ENCODE assay signal across 25 cellular contexts in genomic region chr3:138222888-138223287, GRCh38. TPM values are rescaled to one million over a fixed set of nuclear protein-coding genes. Genes with fewer than 3 reads are reported as not detected.
DNase-seq lines count a peak whose midpoint lies in the region; FAIRE-seq lines count a peak whose summit lies in the region.
"Had no signal": no experiment of that assay in that cellular context is flagged by ENCODE, and none has a peak within 500 bp of the region (broad histone marks: within the 10 kb centered on the region; RNA-seq: fewer than 3 reads in every experiment).

No MANE protein-coding gene starts in this region.

- H3K27me3 ChIP-seq in BLaER1 treated with 17β-estradiol and CSF1 and Interleukin-3, amounts not matched to agents 10 nM and 100 nM, result no peaks in the 10 kb centered on the region
- H3K27me3 ChIP-seq in CD4-positive, alpha-beta memory T cell (ENCODE audit: insufficient read depth, low read length), result no peaks in the 10 kb centered on the region
- H3K27me3 ChIP-seq: brain microvascular endothelial cell had no signal

- intact Hi-C loops in CD4-positive, alpha-beta memory T cell (cut with micrococcal nuclease), result no loop called here
- intact Hi-C loops in activated CD4-positive, alpha-beta memory T cell treated with anti-CD3 and anti-CD28 coated beads for 36 hours (cut with micrococcal nuclease), result loop anchor here (2.0 kb wide), 1 partner anchor 36 kb away; the partner anchor contains the start of gene ARMC8

- POLR2A ChIA-PET in CD4-positive, alpha-beta memory T cell (lab: Charles Lee; ENCODE audit: partially characterized antibody), result no interaction called here
- POLR2A ChIA-PET in activated CD4-positive, alpha-beta memory T cell treated with anti-CD3 and anti-CD28 coated beads for 36 hours (lab: Charles Lee), result no interaction called here

- peak overlapping the region; percentile 2 to 80 (median 70); a peak in 18 of 22 replicates for H3K4me2 ChIP-seq in BLaER1 treated with 17β-estradiol and CSF1 and Interleukin-3, amounts not matched to agents 10 nM and 100 nM

- peaks cover 4 to 52% (median 35%) of the 10 kb centered on the region in 11 experiments; a peak in 16 of 22 replicates for H4K20me1 ChIP-seq in BLaER1 treated with 17β-estradiol and CSF1 and Interleukin-3, amounts not matched to agents 10 nM and 100 nM

- H3K9me3 ChIP-seq in BLaER1 treated with 17β-estradiol and CSF1 and Interleukin-3, amounts not matched to agents 10 nM and 100 nM (replicated peaks in 1 of 11), result no peaks in the 10 kb centered on the region
- no peaks in the 10 kb centered on the region for H3K9me3 ChIP-seq in CD4-positive, alpha-beta memory T cell (ENCODE audit: control insufficient read depth in 1 of 2, low read length in 2 of 2)
- H3K9me3 ChIP-seq: prostate gland had no signal

- peaks cover 47 to 78% (median 59%) of the 10 kb centered on the region in 11 experiments for H3K36me3 ChIP-seq in BLaER1 treated with 17β-estradiol and CSF1 and Interleukin-3, amounts not matched to agents 10 nM and 100 nM
- H3K36me3 ChIP-seq in CD4-positive, alpha-beta memory T cell (ENCODE audit: insufficient read depth, low read length), result peaks cover 25% of the 10 kb centered on the region
- H3K36me3 ChIP-seq: prostate gland had no signal

- peak overlapping the region in 6 of 7 donors; percentile 10 to 81 (median 40) for H3K27ac Mint-ChIP-seq in CD4-positive, alpha-beta memory T cell
- H3K27ac Mint-ChIP-seq in activated CD4-positive, alpha-beta memory T cell treated with anti-CD3 and anti-CD28 coated beads for 36 hours, result peak overlapping the region; percentile 42
- peak overlapping the region in 5 of 6 donors; percentile 0 to 62 (median 33) for H3K27ac Mint-ChIP-seq in immature natural killer cell

- no peak overlapping the region for H3K4me3 Mint-ChIP-seq in CD4-positive, alpha-beta memory T cell
- H3K4me3 Mint-ChIP-seq in activated CD4-positive, alpha-beta memory T cell treated with anti-CD3 and anti-CD28 coated beads for 36 hours, result no peak overlapping the region
- H3K4me3 Mint-ChIP-seq in immature natural killer cell, result no peak overlapping the region
- H3K4me3 Mint-ChIP-seq: activated T-cell treated with anti-CD3 and anti-CD28 coated beads, Interleukin-2, amount 50 U/mL, for 4 hours; neural crest cell had no signal

- FAIRE-seq in urothelium cell line (lab: Jason Lieb, UNC), result no peak
- FAIRE-seq: K562, TTC549 had no signal

- DNase-seq in CD4-positive, alpha-beta memory T cell, result no peak
- DNase-seq in activated CD4-positive, alpha-beta memory T cell treated with anti-CD3 and anti-CD28 coated beads for 36 hours, result no peak
- DNase-seq in immature natural killer cell, result no peak
- DNase-seq in NCI-H1694 treated with DMSO at 0.1 percent for 48 hours (lab: John Stamatoyannopoulos, UW), result no peak
- DNase-seq in urothelium cell line (ENCODE audit: low spot score), result no peak
- DNase-seq in NCI-H2107 treated with DMSO at 0.1 percent for 48 hours (lab: John Stamatoyannopoulos, UW; ENCODE audit: unreplicated experiment), result no peak
- DNase-seq in GM03348 (ENCODE audit: low spot score), result no peak
- DNase-seq: activated CD4-positive, alpha-beta T cell treated with anti-CD3 and anti-CD28 coated beads for 4 hours; activated T-cell treated with anti-CD3 and anti-CD28 coated beads, Interleukin-2, amount 50 U/mL, for 4 hours; brain microvascular endothelial cell; GOT3; left colon; NCI-H1092; NCI-H2081 treated with DMSO at 0.1 percent for 48 hours; NCI-H510A; NK-92 treated with Interleukin-12 subunit alpha and Interleukin-12 subunit beta, amount 100 ng/mL, for 24 hours; stimulated activated CD4-positive, alpha-beta T cell treated with anti-CD3 and anti-CD28 coated beads, Interleukin-2, amount 100 ng/mL, for 24 hours; stimulated activated naive CD4-positive, alpha-beta T cell; trophoblast cell had no signal

- no peak overlapping the region; a peak in 1 of 20 replicates for H3K4me3 ChIP-seq in BLaER1 treated with 17β-estradiol and CSF1 and Interleukin-3, amounts not matched to agents 10 nM and 100 nM
- H3K4me3 ChIP-seq in CD4-positive, alpha-beta memory T cell (ENCODE audit: low read length in 2 of 2), result no peak overlapping the region
- H3K4me3 ChIP-seq: K562, prostate gland, SK-N-MC had no signal

- no peaks in the 10 kb centered on the region for H3K9me3 Mint-ChIP-seq in CD4-positive, alpha-beta memory T cell
- H3K9me3 Mint-ChIP-seq in activated CD4-positive, alpha-beta memory T cell treated with anti-CD3 and anti-CD28 coated beads for 36 hours, result no peaks in the 10 kb centered on the region
- no peaks in the 10 kb centered on the region for H3K9me3 Mint-ChIP-seq in immature natural killer cell
- H3K9me3 Mint-ChIP-seq: activated T-cell treated with anti-CD3 and anti-CD28 coated beads, Interleukin-2, amount 50 U/mL, for 4 hours; neural crest cell had no signal

- peaks cover 23 to 31% (median 30%) of the 10 kb centered on the region in 4 donors for H3K4me1 Mint-ChIP-seq in CD4-positive, alpha-beta memory T cell
- H3K4me1 Mint-ChIP-seq in activated CD4-positive, alpha-beta memory T cell treated with anti-CD3 and anti-CD28 coated beads for 36 hours (ENCODE audit: low read depth), result peaks cover 28% of the 10 kb centered on the region
- H3K4me1 Mint-ChIP-seq in immature natural killer cell, result peaks cover 25 to 51% of the 10 kb centered on the region in 2 donors

- no peaks in the 10 kb centered on the region for H3K27me3 Mint-ChIP-seq in CD4-positive, alpha-beta memory T cell
- no peaks in the 10 kb centered on the region for H3K27me3 Mint-ChIP-seq in activated CD4-positive, alpha-beta memory T cell treated with anti-CD3 and anti-CD28 coated beads for 36 hours
- peaks cover 0 to 5% (median 0%) of the 10 kb centered on the region in 3 donors for H3K27me3 Mint-ChIP-seq in immature natural killer cell (ENCODE audit: low read depth in 3 of 3)

- CTCF ChIA-PET in CD4-positive, alpha-beta memory T cell (lab: Charles Lee; ENCODE audit: partially characterized antibody), result interaction anchor here (0.6 kb wide), 1 partner anchor 1832 kb away, joined by 5 read pairs; no protein-coding TSS in a partner anchor
- CTCF ChIA-PET in activated CD4-positive, alpha-beta memory T cell treated with anti-CD3 and anti-CD28 coated beads for 36 hours (lab: Charles Lee), result interaction anchor here (0.9 to 1.0 kb wide), 3 partner anchors 9 to 693 kb away, joined by 3 read pairs; no protein-coding TSS in a partner anchor

- H3K9ac ChIP-seq in BLaER1 treated with 17β-estradiol and CSF1 and Interleukin-3, amounts not matched to agents 10 nM and 100 nM, result peak overlapping the region in 1 of 11 experiments; percentile 17; a peak in 1 of 22 replicates

- peak overlapping the region in 8 of 11 experiments; percentile 5 to 60 (median 35); a peak in 15 of 22 replicates for H3K27ac ChIP-seq in BLaER1 treated with 17β-estradiol and CSF1 and Interleukin-3, amounts not matched to agents 10 nM and 100 nM
- no peak overlapping the region for H3K27ac ChIP-seq in CD4-positive, alpha-beta memory T cell (ENCODE audit: low read depth, low read length)
- H3K27ac ChIP-seq: brain microvascular endothelial cell, prostate gland, SK-N-MC had no signal

- peaks cover 14 to 59% (median 38%) of the 10 kb centered on the region in 10 experiments for H3K4me1 ChIP-seq in BLaER1 treated with 17β-estradiol and CSF1 and Interleukin-3, amounts not matched to agents 10 nM and 100 nM
- H3K4me1 ChIP-seq in CD4-positive, alpha-beta memory T cell (ENCODE audit: insufficient read depth, low read length), result peaks cover 7% of the 10 kb centered on the region
- H3K4me1 ChIP-seq: prostate gland had no signal

- peaks cover 42 to 62% of the 10 kb centered on the region in 2 donors for H3K36me3 Mint-ChIP-seq in CD4-positive, alpha-beta memory T cell
- peaks cover 31% of the 10 kb centered on the region for H3K36me3 Mint-ChIP-seq in activated CD4-positive, alpha-beta memory T cell treated with anti-CD3 and anti-CD28 coated beads for 36 hours
- H3K36me3 Mint-ChIP-seq in immature natural killer cell, result peaks cover 9 to 23% (median 15%) of the 10 kb centered on the region in 3 donors

RNA-seq across cellular contexts. Expression of gene ARMC8, which starts 35.8 kb away (rescaled TPM):
- 10 to 100 TPM; 71.0 to 72.6 TPM for total RNA-seq in CD4-positive, alpha-beta memory T cell
- polyA plus RNA-seq in CD4-positive, alpha-beta memory T cell, result 10 to 100 TPM; 52.0 to 53.4 TPM
- 10 to 100 TPM; 37.7 to 39.6 TPM for total RNA-seq in activated CD4-positive, alpha-beta memory T cell treated with anti-CD3 and anti-CD28 coated beads for 36 hours
- 10 to 100 TPM; 33.5 to 61.1 (median 34.1) TPM for polyA plus RNA-seq in immature natural killer cell

RNA-seq across cellular contexts. Expression of gene DBR1, which starts 48.2 kb away (rescaled TPM):
- total RNA-seq in CD4-positive, alpha-beta memory T cell, result 10 to 100 TPM; 34.2 to 36.2 TPM
- polyA plus RNA-seq in CD4-positive, alpha-beta memory T cell, result 10 to 100 TPM; 14.8 to 16.5 TPM
- total RNA-seq in activated CD4-positive, alpha-beta memory T cell treated with anti-CD3 and anti-CD28 coated beads for 36 hours, result 10 to 100 TPM; 21.7 to 22.6 TPM
- 10 to 100 TPM in 2 of 3 donors, 1 to 10 TPM in 1; 7.3 to 14.0 (median 11.5) TPM for polyA plus RNA-seq in immature natural killer cell
